Comparison of ENCODE assay signal across 8 cellular contexts in the genomic region with DNA sequence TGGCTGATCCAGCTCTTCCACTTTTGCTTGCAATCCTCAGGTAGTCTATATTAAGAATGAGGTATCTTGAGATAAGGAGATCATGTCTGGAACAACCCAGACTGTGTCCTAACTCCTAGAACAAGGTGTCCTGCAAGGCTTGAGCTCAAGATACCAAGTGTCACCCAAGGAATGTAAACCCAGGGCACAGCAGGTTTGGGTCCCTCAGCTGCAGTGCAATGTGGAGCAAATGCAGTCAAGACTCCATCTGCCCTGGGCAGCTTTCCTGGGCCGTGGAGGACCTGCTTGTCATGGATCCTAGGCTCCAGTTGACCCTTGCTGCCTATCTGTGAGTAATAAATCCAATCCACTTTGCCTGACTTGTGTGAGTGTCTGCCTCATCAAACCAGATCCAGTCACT.
"Had no signal": no experiment of that assay in that cellular context is flagged by ENCODE, and none has a peak within 500 bp of the region (broad histone marks: within the 10 kb centered on the region; RNA-seq: fewer than 3 reads in every experiment).

No MANE protein-coding gene starts in this region.

- DNase-seq: GDM1, GF-D8 had no signal

- ATAC-seq: GM12878 had no signal

- FAIRE-seq: G401.6, GM12878, GM12891, GM12892, GM18507, GM19239 had no signal

- H3K4me3 ChIP-seq: GM12878 had no signal
